27 cellular contexts compared by ENCODE assay signal in genomic region chr3:193236990-193237389, GRCh38. TPM values are rescaled to one million over a fixed set of nuclear protein-coding genes. Genes with fewer than 3 reads are reported as not detected.
"Had no signal": no experiment of that assay in that cellular context is flagged by ENCODE, and none has a peak within 500 bp of the region (broad histone marks: within the 10 kb centered on the region; RNA-seq: fewer than 3 reads in every experiment).

No MANE protein-coding gene starts in this region.

- H3K4me2 ChIP-seq: SK-N-SH had no signal

- H3K9me3 Mint-ChIP-seq: activated CD4-positive, alpha-beta memory T cell treated with anti-CD3 and anti-CD28 coated beads, Interleukin-2, amount 10 ng/mL, durations not matched to agents 7 days and 5 days; activated naive CD4-positive, alpha-beta T cell treated with anti-CD3 and anti-CD28 coated beads for 36 hours; activated T-helper 17 cell treated with anti-CD3 and anti-CD28 coated beads, Interleukin-2, amount 50 U/mL, for 72 hours had no signal

- H3K36me3 Mint-ChIP-seq: activated naive CD8-positive, alpha-beta T cell treated with anti-CD3 and anti-CD28 coated beads for 36 hours had no signal

- H3K4me3 Mint-ChIP-seq: activated CD4-positive, alpha-beta memory T cell treated with anti-CD3 and anti-CD28 coated beads, Interleukin-2, amount 10 ng/mL, durations not matched to agents 7 days and 5 days; activated CD4-positive, alpha-beta T cell treated with anti-CD3 and anti-CD28 coated beads for 36 hours; activated naive CD4-positive, alpha-beta T cell treated with anti-CD3 and anti-CD28 coated beads for 36 hours; activated naive CD8-positive, alpha-beta T cell treated with anti-CD3 and anti-CD28 coated beads for 36 hours; activated T-helper 17 cell treated with anti-CD3 and anti-CD28 coated beads, Interleukin-2, amount 50 U/mL, for 72 hours had no signal

- H3K27me3 ChIP-seq: adrenal gland, breast epithelium had no signal

- H3K9ac ChIP-seq: SK-N-SH had no signal

- H3K36me3 ChIP-seq: adrenal gland, breast epithelium had no signal

- H3K27ac ChIP-seq: adrenal gland, breast epithelium, VCaP had no signal

- DNase-seq: activated CD4-positive, alpha-beta memory T cell treated with anti-CD3 and anti-CD28 coated beads, Interleukin-2, amount 10 ng/mL, durations not matched to agents 7 days and 5 days; activated CD4-positive, alpha-beta T cell treated with anti-CD3 and anti-CD28 coated beads for 36 hours; activated CD4-positive, alpha-beta T cell treated with anti-CD3 and anti-CD28 coated beads, Interleukin-2, amount 50 U/mL, for 1 hour; activated CD4-positive, CD25-positive, alpha-beta regulatory T cell; activated gamma-delta T cell; activated naive CD4-positive, alpha-beta T cell treated with anti-CD3 and anti-CD28 coated beads for 36 hours; activated naive CD8-positive, alpha-beta T cell treated with anti-CD3 and anti-CD28 coated beads for 36 hours; activated T-cell treated with anti-CD3 and anti-CD28 coated beads for 4 hours; activated T-cell treated with anti-CD3 and anti-CD28 coated beads, Interleukin-2, amount 50 U/mL, for 48 hours; adrenal gland; caudate nucleus; Kasumi-1; NCI-H1105 treated with DMSO at 0.1 percent for 48 hours; NCI-H1436 treated with DMSO at 0.1 percent for 48 hours; NCI-H1930; NCI-H446; NCI-H524; NCI-H748 treated with DMSO at 0.1 percent for 48 hours; SK-N-SH; T-helper 1 cell had no signal

- H3K9me3 ChIP-seq: adrenal gland, breast epithelium, SK-N-SH had no signal

- ATAC-seq: activated CD4-positive, alpha-beta T cell treated with anti-CD3 and anti-CD28 coated beads for 36 hours; activated T-helper 17 cell treated with anti-CD3 and anti-CD28 coated beads, Interleukin-2, amount 50 U/mL, for 72 hours had no signal

- H3K27ac Mint-ChIP-seq: activated CD4-positive, alpha-beta memory T cell treated with anti-CD3 and anti-CD28 coated beads, Interleukin-2, amount 10 ng/mL, durations not matched to agents 7 days and 5 days; activated CD4-positive, alpha-beta T cell treated with anti-CD3 and anti-CD28 coated beads for 36 hours; activated naive CD4-positive, alpha-beta T cell treated with anti-CD3 and anti-CD28 coated beads for 36 hours; activated naive CD8-positive, alpha-beta T cell treated with anti-CD3 and anti-CD28 coated beads for 36 hours; activated T-helper 17 cell treated with anti-CD3 and anti-CD28 coated beads, Interleukin-2, amount 50 U/mL, for 72 hours had no signal

- H3K9me2 ChIP-seq: SK-N-SH had no signal

- H3K4me1 Mint-ChIP-seq: activated naive CD8-positive, alpha-beta T cell treated with anti-CD3 and anti-CD28 coated beads for 36 hours; activated T-helper 17 cell treated with anti-CD3 and anti-CD28 coated beads, Interleukin-2, amount 50 U/mL, for 72 hours had no signal

- H3K4me1 ChIP-seq: adrenal gland, breast epithelium had no signal

- H3K4me3 ChIP-seq: adrenal gland, breast epithelium had no signal

RNA-seq across cellular contexts. Expression of gene PLAAT1, which starts 4.0 kb away (rescaled TPM):
- total RNA-seq: activated CD4-positive, alpha-beta memory T cell treated with anti-CD3 and anti-CD28 coated beads, Interleukin-2, amount 10 ng/mL, durations not matched to agents 7 days and 5 days; activated CD8-positive, alpha-beta memory T cell treated with anti-CD3 and anti-CD28 coated beads for 36 hours; activated naive CD4-positive, alpha-beta T cell treated with anti-CD3 and anti-CD28 coated beads for 36 hours; activated T-helper 17 cell treated with anti-CD3 and anti-CD28 coated beads, Interleukin-2, amount 50 U/mL, for 72 hours; OCI-LY7; RPMI7951; T-helper 2 cell treated with Interferon-gamma antibody and Interleukin-4, amounts not matched to agents 100 ng/mL and 5 ng/mL, for 36 hours had no signal
